In the genomic region with DNA sequence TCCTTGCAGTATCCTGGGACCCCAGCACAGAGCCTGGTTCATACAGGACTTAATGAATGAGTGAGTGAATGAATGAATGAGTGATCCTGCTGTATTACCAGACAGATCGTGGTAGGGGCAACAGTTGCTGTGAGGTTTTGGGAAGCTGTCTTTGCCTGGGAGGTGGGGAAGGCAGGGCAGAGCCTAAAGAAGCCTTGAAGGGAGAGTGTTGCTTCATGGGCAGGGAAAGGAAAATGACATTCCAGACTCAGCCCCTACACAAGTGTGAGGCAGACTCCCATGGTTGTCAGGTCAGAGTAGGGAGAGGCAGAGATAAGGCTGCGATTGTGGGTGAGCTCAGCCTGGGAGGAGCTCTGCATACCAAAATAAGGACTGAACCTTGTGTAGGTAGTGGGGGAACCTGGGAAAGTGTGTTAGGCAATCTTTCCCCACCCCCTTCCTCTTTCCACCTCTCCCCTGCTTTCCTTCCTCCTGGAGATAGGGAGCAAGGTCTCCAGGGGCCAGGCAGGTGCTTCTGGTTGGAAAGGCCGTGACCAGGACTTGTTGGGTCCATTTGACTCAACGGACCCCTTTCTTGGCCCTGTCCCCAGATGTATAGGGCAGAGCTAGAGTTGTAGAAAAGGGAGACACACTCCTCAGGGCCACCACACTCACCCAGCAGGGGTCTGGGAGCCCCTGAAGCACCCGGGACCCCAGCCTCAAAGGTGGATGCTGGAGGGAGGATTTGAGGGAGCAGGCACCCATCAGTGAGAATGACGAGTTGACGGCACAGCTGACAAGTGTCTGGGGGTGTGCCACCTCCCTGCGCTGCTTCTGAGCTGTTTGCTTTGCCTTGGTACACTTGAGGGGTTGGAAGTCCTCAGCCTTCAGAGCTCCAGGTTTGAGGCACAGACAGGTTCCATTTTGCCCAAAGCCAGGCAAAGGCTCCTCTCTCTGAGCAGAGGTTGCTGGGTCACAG, we compare ENCODE assay signal across 12 cellular contexts. TPM values are rescaled to one million over a fixed set of nuclear protein-coding genes. Genes with fewer than 3 reads are reported as not detected.
A peak's percentile ranks its signal among the peaks of the same experiment; 100 is the strongest.
DNase-seq lines count a peak whose midpoint lies in the region; ATAC-seq, FAIRE-seq and TF ChIP-seq lines count a peak whose summit lies in the region.
"Had no signal": no experiment of that assay in that cellular context is flagged by ENCODE, and none has a peak within 500 bp of the region (broad histone marks: within the 10 kb centered on the region; RNA-seq: fewer than 3 reads in every experiment).

No MANE protein-coding gene starts in this region.

- no peak for FAIRE-seq in A549 (lab: Jason Lieb, UNC)
- FAIRE-seq in urothelium cell line (lab: Jason Lieb, UNC) = no peak
- FAIRE-seq: colon had no signal

- H3K9me3 ChIP-seq in A549 (peaks cover 6% of the 10 kb centered on the region), mucosa of stomach (ENCODE audit: control insufficient read depth, low read length) (no peaks in the 10 kb centered on the region)

- peak; percentile 64 to 70; a peak in 5 of 6 replicates for ATAC-seq in A549

- H3K4me1 ChIP-seq in A549 (peaks cover 31% of the 10 kb centered on the region), mucosa of stomach (ENCODE audit: control insufficient read depth, insufficient read depth, low read length) (peaks cover 42% of the 10 kb centered on the region)

- H3K4me3 ChIP-seq in A549 = no peak overlapping the region
- H3K4me3 ChIP-seq in NB4 (ENCODE audit: low read depth, low read length) = no peak overlapping the region
- no peak overlapping the region for H3K4me3 ChIP-seq in epithelial cell of esophagus (ENCODE audit: low read length)
- H3K4me3 ChIP-seq in mucosa of stomach (ENCODE audit: low read length) = no peak overlapping the region

- POLR2A ChIA-PET in A549 (lab: Yijun Ruan, JAX) = interaction anchor here (0.5 to 11.9 kb wide), 3 partner anchors 13 to 53 kb away, joined by 3 to 133 read pairs (median 4); a partner anchor contains a TSS

- H3K27me3 ChIP-seq in mucosa of stomach (ENCODE audit: control insufficient read depth, insufficient read depth, low read length) = no peaks in the 10 kb centered on the region

- CTCF ChIA-PET in A549 (lab: Yijun Ruan, JAX) = interaction anchor here (0.6 to 4.1 kb wide), 11 partner anchors 11 to 269 kb away, joined by 3 to 14 read pairs (median 3); a partner anchor contains a TSS

- no peak for TF ChIP-seq EP300 in A549 (IDR thresholded peaks at IDR 0.05)

- H3K27ac ChIP-seq in A549 = peak overlapping the region; percentile 59 to 68; a peak in 5 of 6 replicates
- H3K27ac ChIP-seq: KMS-11 had no signal

- WGBS in A549 (ENCODE audit: missing lambda C conversion rate) = 74% methylated on average over 8 of the region's 8 CpGs

- in situ Hi-C loops in G401 (cut with HindIII; ENCODE audit: low sequenced_read_pairs) = no loop called here

- H3K9ac ChIP-seq in mucosa of stomach (ENCODE audit: low read length) = peak overlapping the region; percentile 75
- H3K9ac ChIP-seq: KMS-11 had no signal

- H3K4me2 ChIP-seq in A549 = peak overlapping the region; percentile 47
- H3K4me2 ChIP-seq: KMS-11 had no signal

- DNase-seq in A549 (ENCODE audit: low read depth in 1 of 2, low spot score in 1 of 2) (no peak), NB4 (ENCODE audit: low read depth) (peak; percentile 20), epithelial cell of esophagus (ENCODE audit: low read depth) (peak; percentile 77), G401 (ENCODE audit: low spot score) (no peak), AG08396 (ENCODE audit: low spot score) (no peak), NCI-H446 treated with DMSO at 0.1 percent for 48 hours (lab: John Stamatoyannopoulos, UW) (no peak), urothelium cell line (ENCODE audit: low spot score) (no peak)
- DNase-seq: NCI-H524 treated with DMSO at 0.1 percent for 48 hours, T1000 had no signal

- no peak for TF ChIP-seq RAD21 in A549 (conservative IDR thresholded peaks at IDR 0.05 in 1 of 2, IDR thresholded peaks at IDR 0.05 in 1 of 2)

- TF ChIP-seq POLR2A in A549 (IDR thresholded peaks at IDR 0.05; ENCODE audit: low read length) (no peak), NB4 (IDR thresholded peaks at IDR 0.05; ENCODE audit: extremely low read depth, insufficient read length) (no peak)

- TF ChIP-seq CTCF in A549 (IDR thresholded peaks at IDR 0.05) = no peak
- TF ChIP-seq CTCF in NB4 (IDR thresholded peaks at IDR 0.05; ENCODE audit: low read depth, low read length) = no peak
- no peak for TF ChIP-seq CTCF in epithelial cell of esophagus (IDR thresholded peaks at IDR 0.05; ENCODE audit: insufficient read depth, low read depth, low read length, missing control alignments)

- H3K36me3 ChIP-seq in mucosa of stomach (ENCODE audit: control insufficient read depth, insufficient read depth, low read length) = no peaks in the 10 kb centered on the region

TF ChIP-seq in A549, 52 proteins besides CTCF, POLR2A, EP300 and RAD21:
- no peak for TF ChIP-seq HOXB13 (CRISPR knock-in tag; IDR thresholded peaks at IDR 0.05; ENCODE audit: low read depth)
- TF ChIP-seq EHF (CRISPR knock-in tag; IDR thresholded peaks at IDR 0.05) = no peak
- TF ChIP-seq HDAC2 (IDR thresholded peaks at IDR 0.05) = no peak
- no peak for TF ChIP-seq CBX2 (IDR thresholded peaks at IDR 0.05; ENCODE audit: borderline replicate concordance, low read depth)
- TF ChIP-seq HEYL (CRISPR knock-in tag; IDR thresholded peaks at IDR 0.05) = no peak
- TF ChIP-seq ZSCAN20 (CRISPR knock-in tag; IDR thresholded peaks at IDR 0.05) = no peak
- TF ChIP-seq CEBPB (IDR thresholded peaks at IDR 0.05) = peak; percentile 9 to 58; a peak in 1 of 4 replicates
TF ChIP-seq in A549: peak in this region for 1.

RNA-seq across cellular contexts. Expression of a gene that starts 18.5 kb away (rescaled TPM):
- polyA plus RNA-seq in A549 (2011; rRNA removed) (101 and 133 TPM in 2 replicates), A549 (2017; fragmentation: RNase III; extraction: RNeasy Plus Mini Kit Qiagen cat#74134 plus additional on column Dnase treatment) (77.9 to 111 TPM (median 103 TPM) in 3 replicates)
- polyA plus RNA-seq in A549 (2012; cell fraction: cytosol; rRNA removed) = 39.6 and 55.5 TPM in 2 replicates
- 57.4 and 64.7 TPM in 2 replicates for polyA plus RNA-seq in A549 (2012; cell fraction: nucleus; rRNA removed)
- polyA minus RNA-seq in A549 (2011; rRNA and poly(A)+ RNA removed) = 172 and 195 TPM in 2 replicates
- 18.5 and 26.4 TPM in 2 replicates for total RNA-seq in G401 (2014; rRNA removed; shearing (Covaris generic))

RNA-seq across cellular contexts. Expression of a gene that starts 49.2 kb away (rescaled TPM):
- not detected in 2 replicates for polyA plus RNA-seq in A549 (2011; rRNA removed)
- polyA plus RNA-seq in A549 (2012; cell fraction: cytosol; rRNA removed) = 0.01 TPM in 1 of 2 replicates, not detected in the other
- polyA plus RNA-seq in A549 (2012; cell fraction: nucleus; rRNA removed) = 0.07 TPM in 1 of 2 replicates, not detected in the other
- polyA plus RNA-seq in A549 (2017; fragmentation: RNase III; extraction: RNeasy Plus Mini Kit Qiagen cat#74134 plus additional on column Dnase treatment) = not detected in 3 replicates
- not detected in 2 replicates for polyA minus RNA-seq in A549 (2011; rRNA and poly(A)+ RNA removed)
- 0.62 TPM in 1 of 2 replicates, not detected in the other for total RNA-seq in G401 (2014; rRNA removed; shearing (Covaris generic))

Comparison
In these comparisons a context has a peak if more than half of its experiments do, and no peak if none do; other contexts are left out.
1. DNase-seq: peak in NB4 (single experiment) and epithelial cell of esophagus (single experiment); none in A549 (0 of 2), G401 (single experiment), AG08396 (single experiment), NCI-H446 treated with DMSO at 0.1 percent for 48 hours (single experiment) and urothelium cell line (single experiment).